10 cellular contexts compared by ENCODE assay signal in genomic region chr13:78603240-78603947, GRCh38. TPM values are rescaled to one million over a fixed set of nuclear protein-coding genes. Genes with fewer than 3 reads are reported as not detected.
DNase-seq lines count a peak whose midpoint lies in the region; ATAC-seq and TF ChIP-seq lines count a peak whose summit lies in the region.
"Had no signal": no experiment of that assay in that cellular context is flagged by ENCODE, and none has a peak within 500 bp of the region (broad histone marks: within the 10 kb centered on the region; RNA-seq: fewer than 3 reads in every experiment).

TSS of gene POU4F1 (minus strand) at chr13:78603552. CDS start at chr13:78603326, 226 bp downstream.

- no peak for ATAC-seq in DND-41 (ENCODE audit: insufficient read depth, low read depth)
- peak; percentile 90 for ATAC-seq in GM21723 (IDR thresholded peaks at IDR 0.05; ENCODE audit: unreplicated experiment)
- ATAC-seq in left colon: peak; percentile 92
- ATAC-seq: Panc1 had no signal

- H3K36me3 ChIP-seq in DND-41 (ENCODE audit: insufficient read depth, low read length) (no peaks in the 10 kb centered on the region), SJSA1 (no peaks in the 10 kb centered on the region), adipocyte (ENCODE audit: control insufficient read depth, insufficient read depth, low read length, severe bottlenecking) (no peaks in the 10 kb centered on the region)

- H3K79me2 ChIP-seq in DND-41 (ENCODE audit: insufficient read depth, low read length): no peaks in the 10 kb centered on the region

- H3K4me1 ChIP-seq in DND-41 (ENCODE audit: insufficient read depth, low read length) (peaks cover 43% of the 10 kb centered on the region), SJSA1 (replicated peaks) (peaks cover 16% of the 10 kb centered on the region), adipocyte (ENCODE audit: control insufficient read depth, insufficient read depth, low read length) (peaks cover 8% of the 10 kb centered on the region)

- DNase-seq in DND-41 (no peak), LHCN-M2 (ENCODE audit: low read depth) (peak; percentile 68), SJSA1 (ENCODE audit: low read depth in 1 of 2, low spot score in 2 of 2) (peak; percentile 40 to 51), adipocyte (ENCODE audit: low read depth) (no peak), left colon (peak; percentile 61 to 71), OCI-M2 (lab: John Stamatoyannopoulos, UW; ENCODE audit: unreplicated experiment) (no peak)
- DNase-seq in stimulated activated CD4-positive, alpha-beta T cell treated with anti-CD3 and anti-CD28 coated beads, TNF-alpha, amount 100 ng/mL, for 48 hours (ENCODE audit: low read depth in 3 of 3): peak; percentile 46 to 72 (median 68)

- H3K27me3 ChIP-seq in DND-41 (ENCODE audit: insufficient read depth, low read length, poor library complexity) (peaks cover 9% of the 10 kb centered on the region), SJSA1 (replicated peaks) (peaks cover 74% of the 10 kb centered on the region), adipocyte (replicated peaks; ENCODE audit: control insufficient read depth, insufficient read depth, low read length) (peaks cover 86% of the 10 kb centered on the region)

- H3K9ac ChIP-seq in DND-41 (ENCODE audit: low read depth, low read length) (no peak within 1 kb of the TSS), adipocyte (ENCODE audit: low read length) (no peak within 1 kb of the TSS)

- TF ChIP-seq CTCF in DND-41 (IDR thresholded peaks at IDR 0.05; ENCODE audit: borderline replicate concordance, extremely low read depth, low read length, poor library complexity, severe bottlenecking): no peak

- H3K27ac ChIP-seq in DND-41 (ENCODE audit: low read length): 0 out of 2 replicates have a peak within 1 kb of the TSS, but pooled peaks have one; percentile 14
- H3K27ac ChIP-seq in SJSA1: no peak within 1 kb of the TSS

- 0 out of 2 replicates have a peak within 1 kb of the TSS, but pooled peaks have one; percentile 19 for H2AFZ ChIP-seq in DND-41 (ENCODE audit: low read depth, low read length)

- H3K4me3 ChIP-seq in DND-41 (ENCODE audit: low read depth in 1 of 2, low read length in 2 of 2) (peak within 1 kb of the TSS in 1 of 2 experiments; percentile 15; a peak in 1 of 4 replicates), SJSA1 (peak within 1 kb of the TSS; percentile 36), adipocyte (ENCODE audit: low read length) (peak within 1 kb of the TSS; percentile 44)

- peaks cover 13% of the 10 kb centered on the region for H4K20me1 ChIP-seq in DND-41 (ENCODE audit: insufficient read depth, low read length)

- intact Hi-C loops in left colon (cut with DNase I, micrococcal nuclease): no loop called here

- H3K9me3 ChIP-seq in DND-41 (ENCODE audit: insufficient read depth, low read length, severe bottlenecking) (no peaks in the 10 kb centered on the region), SJSA1 (replicated peaks) (no peaks in the 10 kb centered on the region), adipocyte (ENCODE audit: control insufficient read depth, low read length) (peaks cover 12% of the 10 kb centered on the region)

- peak within 1 kb of the TSS; percentile 62 for H3K4me2 ChIP-seq in DND-41 (ENCODE audit: insufficient read depth, low read length)

RNA-seq across cellular contexts. Expression of gene POU4F1, which starts in this region (rescaled TPM):
- 0.29 and 0.32 TPM in 2 replicates for total RNA-seq in LHCN-M2 (2014; rRNA removed)
- 0.28 TPM for polyA plus RNA-seq in LHCN-M2 (2012)
- not detected in 2 replicates for total RNA-seq in SJSA1 (2014; rRNA removed; shearing (Covaris generic))
- total RNA-seq in left colon: under 1 TPM in 1 of 2 donors, not detected in 1; 0.06 TPM
- total RNA-seq: subcutaneous adipose tissue had no signal

Comparison
In these comparisons a context has a peak if more than half of its experiments do, and no peak if none do; other contexts are left out.
1. Peak in DNase-seq in LHCN-M2; RNA of the gene not detected or under 1 TPM.
2. Peak in DNase-seq and H3K4me3 ChIP-seq in SJSA1; RNA of the gene not detected or under 1 TPM.
3. Peak in DNase-seq and ATAC-seq in left colon; RNA of the gene not detected or under 1 TPM.
4. DNase-seq: peak in stimulated activated CD4-positive, alpha-beta T cell treated with anti-CD3 and anti-CD28 coated beads, TNF-alpha, amount 100 ng/mL, for 48 hours (3 of 3); none in DND-41 (single experiment), adipocyte (single experiment) and OCI-M2 (single experiment).